ENCODE assay signal across 8 cellular contexts in the genomic region with DNA sequence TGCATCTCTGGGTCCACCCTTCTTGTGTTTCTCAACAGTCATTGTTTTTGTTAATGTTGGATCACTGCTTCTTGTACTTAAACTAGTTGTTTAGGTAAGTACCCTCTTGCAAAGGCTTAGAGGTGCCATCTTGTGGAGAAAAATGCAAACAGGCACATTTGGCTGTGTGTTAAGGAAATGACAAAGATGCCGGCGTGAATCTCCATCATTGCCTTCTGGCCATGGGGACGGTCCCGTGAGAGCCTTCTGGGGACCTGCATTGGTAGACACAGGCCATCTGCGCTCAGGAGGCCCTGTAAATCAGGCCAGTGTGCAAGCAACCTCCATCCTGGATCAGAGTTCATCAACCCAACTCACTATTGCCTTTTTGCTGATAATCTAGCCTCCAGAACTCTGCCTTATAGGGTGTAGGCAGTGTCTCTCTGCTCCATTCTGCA.
DNase-seq lines count a peak whose midpoint lies in the region; ATAC-seq, FAIRE-seq and TF ChIP-seq lines count a peak whose summit lies in the region.

No MANE protein-coding gene starts in this region.

- no peaks in the 10 kb centered on the region for H3K27me3 ChIP-seq in psoas muscle (ENCODE audit: insufficient read depth in 3 of 3, low read length in 2 of 3)

- H3K36me3 ChIP-seq in psoas muscle (ENCODE audit: insufficient read depth in 1 of 2, low read depth in 1 of 2) = no peaks in the 10 kb centered on the region

- H3K4me3 ChIP-seq in fibroblast of villous mesenchyme (ENCODE audit: low read depth, low read length) (no peak overlapping the region), psoas muscle (no peak overlapping the region)

- 49 to 86% (median 73%) methylated on average over 5 of the region's 5 CpGs for WGBS in psoas muscle, 3 donors

- ATAC-seq in psoas muscle (no peak), GM21825 (IDR thresholded peaks at IDR 0.05; ENCODE audit: unreplicated experiment) (no peak), HG03280 (IDR thresholded peaks at IDR 0.05; ENCODE audit: unreplicated experiment) (no peak), HG02623 (IDR thresholded peaks at IDR 0.05; ENCODE audit: unreplicated experiment) (no peak)

- H3K27ac ChIP-seq in psoas muscle = no peak overlapping the region

- H3K9me3 ChIP-seq in psoas muscle = no peaks in the 10 kb centered on the region

- peak; percentile 72 for DNase-seq in DMS53 (lab: John Stamatoyannopoulos, UW)
- peak; percentile 43 for DNase-seq in HTR-8/SVneo (ENCODE audit: insufficient read length, low spot score)
- DNase-seq in SK-MEL-5 (ENCODE audit: low read depth, low spot score) = peak; percentile 52
- DNase-seq in fibroblast of villous mesenchyme (ENCODE audit: low read depth) = peak; percentile 84
- no peak for DNase-seq in psoas muscle

- H3K4me1 ChIP-seq in psoas muscle = no peaks in the 10 kb centered on the region

- TF ChIP-seq CTCF in fibroblast of villous mesenchyme (IDR thresholded peaks at IDR 0.05; ENCODE audit: insufficient read depth, low read depth, low read length) (peak; percentile 63), psoas muscle (IDR thresholded peaks at IDR 0.05) (peak; percentile 30)

- in situ Hi-C loops in SK-MEL-5 (cut with HindIII; ENCODE audit: low pct_unique_long_range_greater_than_20kb, low sequenced_read_pairs) = no loop called here

- no peak for FAIRE-seq in HTR-8/SVneo (lab: Jason Lieb, UNC)

- intact Hi-C loops in psoas muscle (cut with DNase I) = loop anchor here in 1 of 2 donors (2.0 kb wide), 1 partner anchor 201 kb away; no protein-coding TSS in a partner anchor

Comparison
In these comparisons a context has a peak if more than half of its experiments do, and no peak if none do; other contexts are left out.
1. DNase-seq: peak in DMS53 (single experiment), HTR-8/SVneo (single experiment), SK-MEL-5 (single experiment) and fibroblast of villous mesenchyme (single experiment); none in psoas muscle (0 of 2).